ENCODE assay signal across 1 cellular context in the genomic region with DNA sequence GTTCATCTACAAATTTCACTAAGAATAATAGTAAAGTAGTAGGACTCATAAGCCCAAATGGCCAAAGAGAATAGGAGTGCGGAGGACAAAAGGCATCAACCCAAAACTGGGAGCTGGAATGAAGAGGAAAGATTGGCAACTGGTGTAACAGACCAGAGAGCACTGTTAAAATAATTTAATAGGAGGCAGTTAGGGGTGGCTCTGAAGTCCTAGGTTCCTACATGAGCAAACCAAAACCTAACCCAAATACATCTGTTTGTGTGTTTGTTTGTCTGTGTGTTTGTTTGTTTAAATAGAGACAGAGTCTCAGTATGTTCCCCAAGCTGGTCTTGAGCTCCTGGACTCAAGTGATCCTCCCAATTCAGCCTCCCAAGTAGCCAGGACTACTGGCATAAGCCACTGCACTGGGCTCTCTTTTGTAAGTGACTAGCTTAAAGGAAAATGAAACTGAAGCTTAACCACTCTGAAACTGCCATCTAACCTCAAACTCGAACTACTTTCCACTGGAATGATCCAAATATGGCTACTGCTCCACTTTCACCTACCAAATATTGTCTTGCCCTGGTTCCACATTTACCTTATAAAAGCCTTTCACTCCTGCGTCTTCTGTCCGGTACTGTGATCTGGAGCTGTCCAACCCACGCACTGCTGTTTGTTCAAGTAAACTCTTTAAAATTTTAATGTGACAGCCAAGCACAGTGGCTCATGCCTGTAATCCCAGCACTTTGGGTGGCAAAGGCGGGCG.
TF ChIP-seq lines count a peak whose summit lies in the region.

No MANE protein-coding gene starts in this region.

TF ChIP-seq in GM12878, 131 proteins besides CTCF, POLR2A, EP300 and RAD21 (continued from another document):
- TF ChIP-seq RB1 (IDR thresholded peaks at IDR 0.05; ENCODE audit: borderline replicate concordance) (no peak), TCF7 (IDR thresholded peaks at IDR 0.05; ENCODE audit: borderline replicate concordance) (no peak), EED (IDR thresholded peaks at IDR 0.05; ENCODE audit: low read depth) (peak; percentile 36; the same call in 1 of the 2 replicates), TBL1XR1 (IDR thresholded peaks at IDR 0.05; ENCODE audit: low read depth, low read length) (no peak), NR2F1 (conservative IDR thresholded peaks at IDR 0.05) (no peak), POU2F2 (IDR thresholded peaks at IDR 0.05; ENCODE audit: borderline replicate concordance, low read depth, low read length) (no peak), IRF4 (IDR thresholded peaks at IDR 0.05; ENCODE audit: low read depth, low read length) (peak; percentile 46; the same call in 1 of the 2 replicates), RFX5 (IDR thresholded peaks at IDR 0.05; ENCODE audit: low read depth, low read length) (no peak), IKZF2 (IDR thresholded peaks at IDR 0.05) (peak; percentile 76 to 80), RUNX3 (IDR thresholded peaks at IDR 0.05; ENCODE audit: low read length) (peak; percentile 90), SPI1 (IDR thresholded peaks at IDR 0.05; ENCODE audit: borderline replicate concordance, insufficient read depth, low read depth, low read length) (no peak), MYB (IDR thresholded peaks at IDR 0.05; ENCODE audit: borderline replicate concordance, low read depth, low read length) (no peak), BACH1 (IDR thresholded peaks at IDR 0.05; ENCODE audit: borderline replicate concordance) (no peak), ESRRA (IDR thresholded peaks at IDR 0.05; ENCODE audit: low read length) (no peak), DPF2 (IDR thresholded peaks at IDR 0.05) (peak; percentile 18; the same call in 1 of the 2 replicates), ZNF384 (IDR thresholded peaks at IDR 0.05; ENCODE audit: borderline replicate concordance, low read depth, low read length) (no peak), IKZF1 (conservative IDR thresholded peaks at IDR 0.05) (peak; percentile 69), ZNF274 (IDR thresholded peaks at IDR 0.05; ENCODE audit: insufficient read depth, insufficient read length) (no peak), ZNF24 (IDR thresholded peaks at IDR 0.05) (no peak), STAT3 (IDR thresholded peaks at IDR 0.05; ENCODE audit: low read depth, low read length) (no peak)
- TF ChIP-seq, protein P1, sequence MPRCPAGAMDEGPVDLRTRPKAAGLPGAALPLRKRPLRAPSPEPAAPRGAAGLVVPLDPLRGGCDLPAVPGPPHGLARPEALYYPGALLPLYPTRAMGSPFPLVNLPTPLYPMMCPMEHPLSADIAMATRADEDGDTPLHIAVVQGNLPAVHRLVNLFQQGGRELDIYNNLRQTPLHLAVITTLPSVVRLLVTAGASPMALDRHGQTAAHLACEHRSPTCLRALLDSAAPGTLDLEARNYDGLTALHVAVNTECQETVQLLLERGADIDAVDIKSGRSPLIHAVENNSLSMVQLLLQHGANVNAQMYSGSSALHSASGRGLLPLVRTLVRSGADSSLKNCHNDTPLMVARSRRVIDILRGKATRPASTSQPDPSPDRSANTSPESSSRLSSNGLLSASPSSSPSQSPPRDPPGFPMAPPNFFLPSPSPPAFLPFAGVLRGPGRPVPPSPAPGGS (IDR thresholded peaks at IDR 0.05; ENCODE audit: borderline replicate concordance, insufficient read depth, low read depth, low read length, poor library complexity, severe bottlenecking), result no peak
- TF ChIP-seq, protein P2, sequence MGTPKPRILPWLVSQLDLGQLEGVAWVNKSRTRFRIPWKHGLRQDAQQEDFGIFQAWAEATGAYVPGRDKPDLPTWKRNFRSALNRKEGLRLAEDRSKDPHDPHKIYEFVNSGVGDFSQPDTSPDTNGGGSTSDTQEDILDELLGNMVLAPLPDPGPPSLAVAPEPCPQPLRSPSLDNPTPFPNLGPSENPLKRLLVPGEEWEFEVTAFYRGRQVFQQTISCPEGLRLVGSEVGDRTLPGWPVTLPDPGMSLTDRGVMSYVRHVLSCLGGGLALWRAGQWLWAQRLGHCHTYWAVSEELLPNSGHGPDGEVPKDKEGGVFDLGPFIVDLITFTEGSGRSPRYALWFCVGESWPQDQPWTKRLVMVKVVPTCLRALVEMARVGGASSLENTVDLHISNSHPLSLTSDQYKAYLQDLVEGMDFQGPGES (IDR thresholded peaks at IDR 0.05), result no peak
- TF ChIP-seq, protein P3, sequence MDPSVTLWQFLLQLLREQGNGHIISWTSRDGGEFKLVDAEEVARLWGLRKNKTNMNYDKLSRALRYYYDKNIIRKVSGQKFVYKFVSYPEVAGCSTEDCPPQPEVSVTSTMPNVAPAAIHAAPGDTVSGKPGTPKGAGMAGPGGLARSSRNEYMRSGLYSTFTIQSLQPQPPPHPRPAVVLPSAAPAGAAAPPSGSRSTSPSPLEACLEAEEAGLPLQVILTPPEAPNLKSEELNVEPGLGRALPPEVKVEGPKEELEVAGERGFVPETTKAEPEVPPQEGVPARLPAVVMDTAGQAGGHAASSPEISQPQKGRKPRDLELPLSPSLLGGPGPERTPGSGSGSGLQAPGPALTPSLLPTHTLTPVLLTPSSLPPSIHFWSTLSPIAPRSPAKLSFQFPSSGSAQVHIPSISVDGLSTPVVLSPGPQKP (IDR thresholded peaks at IDR 0.05; ENCODE audit: low read depth, low read length), result no peak
- TF ChIP-seq, protein P4, sequence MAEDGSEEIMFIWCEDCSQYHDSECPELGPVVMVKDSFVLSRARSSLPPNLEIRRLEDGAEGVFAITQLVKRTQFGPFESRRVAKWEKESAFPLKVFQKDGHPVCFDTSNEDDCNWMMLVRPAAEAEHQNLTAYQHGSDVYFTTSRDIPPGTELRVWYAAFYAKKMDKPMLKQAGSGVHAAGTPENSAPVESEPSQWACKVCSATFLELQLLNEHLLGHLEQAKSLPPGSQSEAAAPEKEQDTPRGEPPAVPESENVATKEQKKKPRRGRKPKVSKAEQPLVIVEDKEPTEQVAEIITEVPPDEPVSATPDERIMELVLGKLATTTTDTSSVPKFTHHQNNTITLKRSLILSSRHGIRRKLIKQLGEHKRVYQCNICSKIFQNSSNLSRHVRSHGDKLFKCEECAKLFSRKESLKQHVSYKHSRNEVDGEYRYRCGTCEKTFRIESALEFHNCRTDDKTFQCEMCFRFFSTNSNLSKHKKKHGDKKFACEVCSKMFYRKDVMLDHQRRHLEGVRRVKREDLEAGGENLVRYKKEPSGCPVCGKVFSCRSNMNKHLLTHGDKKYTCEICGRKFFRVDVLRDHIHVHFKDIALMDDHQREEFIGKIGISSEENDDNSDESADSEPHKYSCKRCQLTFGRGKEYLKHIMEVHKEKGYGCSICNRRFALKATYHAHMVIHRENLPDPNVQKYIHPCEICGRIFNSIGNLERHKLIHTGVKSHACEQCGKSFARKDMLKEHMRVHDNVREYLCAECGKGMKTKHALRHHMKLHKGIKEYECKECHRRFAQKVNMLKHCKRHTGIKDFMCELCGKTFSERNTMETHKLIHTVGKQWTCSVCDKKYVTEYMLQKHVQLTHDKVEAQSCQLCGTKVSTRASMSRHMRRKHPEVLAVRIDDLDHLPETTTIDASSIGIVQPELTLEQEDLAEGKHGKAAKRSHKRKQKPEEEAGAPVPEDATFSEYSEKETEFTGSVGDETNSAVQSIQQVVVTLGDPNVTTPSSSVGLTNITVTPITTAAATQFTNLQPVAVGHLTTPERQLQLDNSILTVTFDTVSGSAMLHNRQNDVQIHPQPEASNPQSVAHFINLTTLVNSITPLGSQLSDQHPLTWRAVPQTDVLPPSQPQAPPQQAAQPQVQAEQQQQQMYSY (CRISPR knock-in tag; IDR thresholded peaks at IDR 0.05), result no peak
- TF ChIP-seq, protein P5, sequence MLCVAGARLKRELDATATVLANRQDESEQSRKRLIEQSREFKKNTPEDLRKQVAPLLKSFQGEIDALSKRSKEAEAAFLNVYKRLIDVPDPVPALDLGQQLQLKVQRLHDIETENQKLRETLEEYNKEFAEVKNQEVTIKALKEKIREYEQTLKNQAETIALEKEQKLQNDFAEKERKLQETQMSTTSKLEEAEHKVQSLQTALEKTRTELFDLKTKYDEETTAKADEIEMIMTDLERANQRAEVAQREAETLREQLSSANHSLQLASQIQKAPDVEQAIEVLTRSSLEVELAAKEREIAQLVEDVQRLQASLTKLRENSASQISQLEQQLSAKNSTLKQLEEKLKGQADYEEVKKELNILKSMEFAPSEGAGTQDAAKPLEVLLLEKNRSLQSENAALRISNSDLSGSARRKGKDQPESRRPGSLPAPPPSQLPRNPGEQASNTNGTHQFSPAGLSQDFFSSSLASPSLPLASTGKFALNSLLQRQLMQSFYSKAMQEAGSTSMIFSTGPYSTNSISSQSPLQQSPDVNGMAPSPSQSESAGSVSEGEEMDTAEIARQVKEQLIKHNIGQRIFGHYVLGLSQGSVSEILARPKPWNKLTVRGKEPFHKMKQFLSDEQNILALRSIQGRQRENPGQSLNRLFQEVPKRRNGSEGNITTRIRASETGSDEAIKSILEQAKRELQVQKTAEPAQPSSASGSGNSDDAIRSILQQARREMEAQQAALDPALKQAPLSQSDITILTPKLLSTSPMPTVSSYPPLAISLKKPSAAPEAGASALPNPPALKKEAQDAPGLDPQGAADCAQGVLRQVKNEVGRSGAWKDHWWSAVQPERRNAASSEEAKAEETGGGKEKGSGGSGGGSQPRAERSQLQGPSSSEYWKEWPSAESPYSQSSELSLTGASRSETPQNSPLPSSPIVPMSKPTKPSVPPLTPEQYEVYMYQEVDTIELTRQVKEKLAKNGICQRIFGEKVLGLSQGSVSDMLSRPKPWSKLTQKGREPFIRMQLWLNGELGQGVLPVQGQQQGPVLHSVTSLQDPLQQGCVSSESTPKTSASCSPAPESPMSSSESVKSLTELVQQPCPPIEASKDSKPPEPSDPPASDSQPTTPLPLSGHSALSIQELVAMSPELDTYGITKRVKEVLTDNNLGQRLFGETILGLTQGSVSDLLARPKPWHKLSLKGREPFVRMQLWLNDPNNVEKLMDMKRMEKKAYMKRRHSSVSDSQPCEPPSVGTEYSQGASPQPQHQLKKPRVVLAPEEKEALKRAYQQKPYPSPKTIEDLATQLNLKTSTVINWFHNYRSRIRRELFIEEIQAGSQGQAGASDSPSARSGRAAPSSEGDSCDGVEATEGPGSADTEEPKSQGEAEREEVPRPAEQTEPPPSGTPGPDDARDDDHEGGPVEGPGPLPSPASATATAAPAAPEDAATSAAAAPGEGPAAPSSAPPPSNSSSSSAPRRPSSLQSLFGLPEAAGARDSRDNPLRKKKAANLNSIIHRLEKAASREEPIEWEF (IDR thresholded peaks at IDR 0.05; ENCODE audit: insufficient replicate concordance, low read depth, low read length), result no peak
- TF ChIP-seq, protein P6, sequence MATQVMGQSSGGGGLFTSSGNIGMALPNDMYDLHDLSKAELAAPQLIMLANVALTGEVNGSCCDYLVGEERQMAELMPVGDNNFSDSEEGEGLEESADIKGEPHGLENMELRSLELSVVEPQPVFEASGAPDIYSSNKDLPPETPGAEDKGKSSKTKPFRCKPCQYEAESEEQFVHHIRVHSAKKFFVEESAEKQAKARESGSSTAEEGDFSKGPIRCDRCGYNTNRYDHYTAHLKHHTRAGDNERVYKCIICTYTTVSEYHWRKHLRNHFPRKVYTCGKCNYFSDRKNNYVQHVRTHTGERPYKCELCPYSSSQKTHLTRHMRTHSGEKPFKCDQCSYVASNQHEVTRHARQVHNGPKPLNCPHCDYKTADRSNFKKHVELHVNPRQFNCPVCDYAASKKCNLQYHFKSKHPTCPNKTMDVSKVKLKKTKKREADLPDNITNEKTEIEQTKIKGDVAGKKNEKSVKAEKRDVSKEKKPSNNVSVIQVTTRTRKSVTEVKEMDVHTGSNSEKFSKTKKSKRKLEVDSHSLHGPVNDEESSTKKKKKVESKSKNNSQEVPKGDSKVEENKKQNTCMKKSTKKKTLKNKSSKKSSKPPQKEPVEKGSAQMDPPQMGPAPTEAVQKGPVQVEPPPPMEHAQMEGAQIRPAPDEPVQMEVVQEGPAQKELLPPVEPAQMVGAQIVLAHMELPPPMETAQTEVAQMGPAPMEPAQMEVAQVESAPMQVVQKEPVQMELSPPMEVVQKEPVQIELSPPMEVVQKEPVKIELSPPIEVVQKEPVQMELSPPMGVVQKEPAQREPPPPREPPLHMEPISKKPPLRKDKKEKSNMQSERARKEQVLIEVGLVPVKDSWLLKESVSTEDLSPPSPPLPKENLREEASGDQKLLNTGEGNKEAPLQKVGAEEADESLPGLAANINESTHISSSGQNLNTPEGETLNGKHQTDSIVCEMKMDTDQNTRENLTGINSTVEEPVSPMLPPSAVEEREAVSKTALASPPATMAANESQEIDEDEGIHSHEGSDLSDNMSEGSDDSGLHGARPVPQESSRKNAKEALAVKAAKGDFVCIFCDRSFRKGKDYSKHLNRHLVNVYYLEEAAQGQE (IDR thresholded peaks at IDR 0.05; ENCODE audit: low read depth, low read length), result peak; percentile 60; the same call in 1 of the 2 replicates
- TF ChIP-seq, protein P7, sequence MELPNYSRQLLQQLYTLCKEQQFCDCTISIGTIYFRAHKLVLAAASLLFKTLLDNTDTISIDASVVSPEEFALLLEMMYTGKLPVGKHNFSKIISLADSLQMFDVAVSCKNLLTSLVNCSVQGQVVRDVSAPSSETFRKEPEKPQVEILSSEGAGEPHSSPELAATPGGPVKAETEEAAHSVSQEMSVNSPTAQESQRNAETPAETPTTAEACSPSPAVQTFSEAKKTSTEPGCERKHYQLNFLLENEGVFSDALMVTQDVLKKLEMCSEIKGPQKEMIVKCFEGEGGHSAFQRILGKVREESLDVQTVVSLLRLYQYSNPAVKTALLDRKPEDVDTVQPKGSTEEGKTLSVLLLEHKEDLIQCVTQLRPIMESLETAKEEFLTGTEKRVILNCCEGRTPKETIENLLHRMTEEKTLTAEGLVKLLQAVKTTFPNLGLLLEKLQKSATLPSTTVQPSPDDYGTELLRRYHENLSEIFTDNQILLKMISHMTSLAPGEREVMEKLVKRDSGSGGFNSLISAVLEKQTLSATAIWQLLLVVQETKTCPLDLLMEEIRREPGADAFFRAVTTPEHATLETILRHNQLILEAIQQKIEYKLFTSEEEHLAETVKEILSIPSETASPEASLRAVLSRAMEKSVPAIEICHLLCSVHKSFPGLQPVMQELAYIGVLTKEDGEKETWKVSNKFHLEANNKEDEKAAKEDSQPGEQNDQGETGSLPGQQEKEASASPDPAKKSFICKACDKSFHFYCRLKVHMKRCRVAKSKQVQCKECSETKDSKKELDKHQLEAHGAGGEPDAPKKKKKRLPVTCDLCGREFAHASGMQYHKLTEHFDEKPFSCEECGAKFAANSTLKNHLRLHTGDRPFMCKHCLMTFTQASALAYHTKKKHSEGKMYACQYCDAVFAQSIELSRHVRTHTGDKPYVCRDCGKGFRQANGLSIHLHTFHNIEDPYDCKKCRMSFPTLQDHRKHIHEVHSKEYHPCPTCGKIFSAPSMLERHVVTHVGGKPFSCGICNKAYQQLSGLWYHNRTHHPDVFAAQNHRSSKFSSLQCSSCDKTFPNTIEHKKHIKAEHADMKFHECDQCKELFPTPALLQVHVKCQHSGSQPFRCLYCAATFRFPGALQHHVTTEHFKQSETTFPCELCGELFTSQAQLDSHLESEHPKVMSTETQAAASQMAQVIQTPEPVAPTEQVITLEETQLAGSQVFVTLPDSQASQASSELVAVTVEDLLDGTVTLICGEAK (IDR thresholded peaks at IDR 0.05; ENCODE audit: borderline replicate concordance), result no peak
- TF ChIP-seq, protein P8, sequence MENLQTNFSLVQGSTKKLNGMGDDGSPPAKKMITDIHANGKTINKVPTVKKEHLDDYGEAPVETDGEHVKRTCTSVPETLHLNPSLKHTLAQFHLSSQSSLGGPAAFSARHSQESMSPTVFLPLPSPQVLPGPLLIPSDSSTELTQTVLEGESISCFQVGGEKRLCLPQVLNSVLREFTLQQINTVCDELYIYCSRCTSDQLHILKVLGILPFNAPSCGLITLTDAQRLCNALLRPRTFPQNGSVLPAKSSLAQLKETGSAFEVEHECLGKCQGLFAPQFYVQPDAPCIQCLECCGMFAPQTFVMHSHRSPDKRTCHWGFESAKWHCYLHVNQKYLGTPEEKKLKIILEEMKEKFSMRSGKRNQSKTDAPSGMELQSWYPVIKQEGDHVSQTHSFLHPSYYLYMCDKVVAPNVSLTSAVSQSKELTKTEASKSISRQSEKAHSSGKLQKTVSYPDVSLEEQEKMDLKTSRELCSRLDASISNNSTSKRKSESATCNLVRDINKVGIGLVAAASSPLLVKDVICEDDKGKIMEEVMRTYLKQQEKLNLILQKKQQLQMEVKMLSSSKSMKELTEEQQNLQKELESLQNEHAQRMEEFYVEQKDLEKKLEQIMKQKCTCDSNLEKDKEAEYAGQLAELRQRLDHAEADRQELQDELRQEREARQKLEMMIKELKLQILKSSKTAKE (IDR thresholded peaks at IDR 0.05; ENCODE audit: low read depth, poor library complexity, severe bottlenecking), result no peak
TF ChIP-seq in GM12878: peak in this region for 13.
